Comparison of ENCODE assay signal across 8 cellular contexts in the genomic region with DNA sequence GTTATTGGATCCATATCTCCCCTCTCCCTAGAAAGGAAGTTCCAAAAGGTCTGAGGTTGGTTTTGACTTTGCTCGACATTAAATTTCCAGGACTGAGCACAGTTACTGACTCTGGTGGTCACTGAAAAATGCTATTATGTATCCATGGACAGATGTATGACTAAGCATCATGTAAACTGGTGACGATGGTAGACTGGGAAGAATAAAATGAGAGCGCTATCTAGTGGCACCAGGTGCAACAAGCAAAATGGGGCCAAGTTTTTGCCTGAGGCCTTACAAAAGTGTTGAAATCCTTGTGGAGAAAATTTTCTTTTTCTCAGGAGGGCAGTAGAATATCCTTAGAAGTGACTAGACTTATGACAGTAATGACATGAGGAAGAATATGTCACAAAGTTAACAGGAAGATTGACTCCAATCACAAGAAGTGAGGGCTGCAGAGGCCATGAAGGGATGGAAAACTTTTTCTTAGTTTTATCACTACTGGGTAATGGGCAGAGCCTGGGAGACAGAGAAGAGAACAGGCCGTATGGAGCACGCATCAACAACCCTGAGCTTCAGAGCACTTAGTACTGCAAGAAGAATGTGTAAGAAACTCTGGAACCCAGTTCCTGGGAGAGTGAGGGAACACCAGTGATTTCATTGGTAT.
DNase-seq lines count a peak whose midpoint lies in the region; ATAC-seq, FAIRE-seq and TF ChIP-seq lines count a peak whose summit lies in the region.

No MANE protein-coding gene starts in this region.

- no peak for TF ChIP-seq POLR2A in HepG2 (IDR thresholded peaks at IDR 0.05; ENCODE audit: insufficient read depth in 1 of 2, low read depth in 2 of 2, low read length in 2 of 2)

- no peak for FAIRE-seq in HepG2 (lab: Jason Lieb, UNC)

- H3K79me2 ChIP-seq in HepG2 (ENCODE audit: insufficient read depth, low read length) = no peaks in the 10 kb centered on the region

- H3K27ac Mint-ChIP-seq in chondrocyte (ENCODE audit: unreplicated experiment) = peak overlapping the region; percentile 71

- peak; percentile 79 for ATAC-seq in HepG2
- no peak for ATAC-seq in GM18519 (IDR thresholded peaks at IDR 0.05; ENCODE audit: low FRiP score, unreplicated experiment)

- POLR2A ChIA-PET in HepG2 (lab: Yijun Ruan, JAX) = no interaction called here

- peaks cover 27% of the 10 kb centered on the region for H3K4me1 ChIP-seq in HepG2 (ENCODE audit: insufficient read depth, low read length)

- H3K9me3 Mint-ChIP-seq in chondrocyte (ENCODE audit: low read depth) = no peaks in the 10 kb centered on the region

- no peak overlapping the region for H3K4me3 Mint-ChIP-seq in chondrocyte (ENCODE audit: unreplicated experiment)

- H2AFZ ChIP-seq in HepG2 (ENCODE audit: low read length) = no peak overlapping the region

- H3K4me3 ChIP-seq in HepG2 (replicated peaks in 1 of 3; ENCODE audit: insufficient read depth in 1 of 3, low read depth in 2 of 3, low read length in 3 of 3) = no peak overlapping the region

- in situ Hi-C loops in HepG2 (cut with HindIII; ENCODE audit: extremely low pct_ligation_motif_present, low pct_unique_long_range_greater_than_20kb) = no loop called here

- H3K4me2 ChIP-seq in HepG2 (ENCODE audit: low read depth, low read length) = no peak overlapping the region

- H3K9me3 ChIP-seq in HepG2 (ENCODE audit: low read length) = no peaks in the 10 kb centered on the region

- peaks cover 58% of the 10 kb centered on the region for H3K4me1 Mint-ChIP-seq in chondrocyte (ENCODE audit: low read depth)

- H3K36me3 Mint-ChIP-seq in chondrocyte (ENCODE audit: low read depth) = no peaks in the 10 kb centered on the region

- DNase-seq in AML-193 (lab: John Stamatoyannopoulos, UW) (peak; percentile 77 to 87), HuH-7 (ENCODE audit: low spot score) (peak; percentile 17), RPMI7951 (ENCODE audit: low read depth) (peak; percentile 74), chondrocyte (ENCODE audit: low spot score) (no peak), HepG2 (ENCODE audit: low spot score) (peak; percentile 71), ureter (ENCODE audit: low spot score) (peak; percentile 49)

- no peak overlapping the region for H3K27ac ChIP-seq in HepG2 (ENCODE audit: extremely low read length, insufficient read depth, low read length)

- TF ChIP-seq EP300 in HepG2 (IDR thresholded peaks at IDR 0.05; ENCODE audit: low read depth in 2 of 2, low read length in 2 of 2) (no peak), HepG2 (CRISPR knock-in tag; IDR thresholded peaks at IDR 0.05; ENCODE audit: borderline replicate concordance) (no peak)

- H3K36me3 ChIP-seq in HepG2 (replicated peaks in 1 of 2; ENCODE audit: control insufficient read depth in 1 of 2, insufficient read depth in 2 of 2, low read length in 2 of 2) = no peaks in the 10 kb centered on the region

- CTCF ChIA-PET in HepG2 (lab: Yijun Ruan, JAX; ENCODE audit: low intra/inter-chr PET ratio, low total read pairs) = interaction anchor here (0.8 to 10.7 kb wide), 5 partner anchors 27 to 269 kb away, joined by 3 to 152 read pairs (median 8); no protein-coding TSS in a partner anchor

- whole genome bisulfite sequencing in HepG2 (ENCODE audit: low lambda C conversion rate) = 2% methylated on average over 5 of the region's 5 CpGs

- peak; percentile 63 for TF ChIP-seq CTCF in GM12872 (IDR thresholded peaks at IDR 0.05; ENCODE audit: insufficient read depth, low read depth, low read length)
- TF ChIP-seq CTCF in chondrocyte (IDR thresholded peaks at IDR 0.05) = peak; percentile 86
- peak; percentile 88 for TF ChIP-seq CTCF in HepG2 (CRISPR knock-in tag; IDR thresholded peaks at IDR 0.05)

- intact Hi-C loops in HepG2 (cut with micrococcal nuclease; ENCODE audit: unreplicated experiment) = loop anchor here (1.0 to 2.0 kb wide), 5 partner anchors 27 to 333 kb away; no protein-coding TSS in a partner anchor

- no peak overlapping the region for H3K9ac ChIP-seq in HepG2 (ENCODE audit: insufficient read depth, low read depth, low read length)

- TF ChIP-seq RAD21 in HepG2 (CRISPR knock-in tag; IDR thresholded peaks at IDR 0.05) = peak; percentile 90

- H4K20me1 ChIP-seq in HepG2 (ENCODE audit: insufficient read depth, low read length) = no peaks in the 10 kb centered on the region

- 0 out of 5 replicates have a peak, but pooled peaks cover 0 to 5% of the 10 kb centered on the region in 2 experiments for H3K27me3 ChIP-seq in HepG2 (ENCODE audit: control insufficient read depth in 1 of 2, insufficient read depth in 2 of 2, low read length in 2 of 2)

- no TSS peak for BruUV-seq in HepG2 (replicated peaks; lab: Mats Ljungman, UMichigan)

- no peaks in the 10 kb centered on the region for H3K27me3 Mint-ChIP-seq in chondrocyte (ENCODE audit: low read depth)

TF ChIP-seq in HepG2, 621 proteins besides CTCF, POLR2A, EP300 and RAD21 (continues in another document):
- TF ChIP-seq, protein P1, sequence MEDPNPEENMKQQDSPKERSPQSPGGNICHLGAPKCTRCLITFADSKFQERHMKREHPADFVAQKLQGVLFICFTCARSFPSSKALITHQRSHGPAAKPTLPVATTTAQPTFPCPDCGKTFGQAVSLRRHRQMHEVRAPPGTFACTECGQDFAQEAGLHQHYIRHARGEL (CRISPR knock-in tag; IDR thresholded peaks at IDR 0.05) = no peak
- 0 out of 2 replicates have a peak, but pooled peaks have one; percentile 41 for TF ChIP-seq ZNF331 (CRISPR knock-in tag; IDR thresholded peaks at IDR 0.05)
- TF ChIP-seq ZNF251 (CRISPR knock-in tag; IDR thresholded peaks at IDR 0.05) = no peak
- TF ChIP-seq, protein P2, sequence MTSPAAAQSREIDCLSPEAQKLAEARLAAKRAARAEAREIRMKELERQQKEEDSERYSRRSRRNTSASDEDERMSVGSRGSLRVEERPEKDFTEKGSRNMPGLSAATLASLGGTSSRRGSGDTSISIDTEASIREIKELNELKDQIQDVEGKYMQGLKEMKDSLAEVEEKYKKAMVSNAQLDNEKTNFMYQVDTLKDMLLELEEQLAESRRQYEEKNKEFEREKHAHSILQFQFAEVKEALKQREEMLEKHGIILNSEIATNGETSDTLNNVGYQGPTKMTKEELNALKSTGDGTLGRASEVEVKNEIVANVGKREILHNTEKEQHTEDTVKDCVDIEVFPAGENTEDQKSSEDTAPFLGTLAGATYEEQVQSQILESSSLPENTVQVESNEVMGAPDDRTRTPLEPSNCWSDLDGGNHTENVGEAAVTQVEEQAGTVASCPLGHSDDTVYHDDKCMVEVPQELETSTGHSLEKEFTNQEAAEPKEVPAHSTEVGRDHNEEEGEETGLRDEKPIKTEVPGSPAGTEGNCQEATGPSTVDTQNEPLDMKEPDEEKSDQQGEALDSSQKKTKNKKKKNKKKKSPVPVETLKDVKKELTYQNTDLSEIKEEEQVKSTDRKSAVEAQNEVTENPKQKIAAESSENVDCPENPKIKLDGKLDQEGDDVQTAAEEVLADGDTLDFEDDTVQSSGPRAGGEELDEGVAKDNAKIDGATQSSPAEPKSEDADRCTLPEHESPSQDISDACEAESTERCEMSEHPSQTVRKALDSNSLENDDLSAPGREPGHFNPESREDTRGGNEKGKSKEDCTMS (CRISPR knock-in tag; conservative IDR thresholded peaks at IDR 0.05) = no peak
- TF ChIP-seq, protein P3, sequence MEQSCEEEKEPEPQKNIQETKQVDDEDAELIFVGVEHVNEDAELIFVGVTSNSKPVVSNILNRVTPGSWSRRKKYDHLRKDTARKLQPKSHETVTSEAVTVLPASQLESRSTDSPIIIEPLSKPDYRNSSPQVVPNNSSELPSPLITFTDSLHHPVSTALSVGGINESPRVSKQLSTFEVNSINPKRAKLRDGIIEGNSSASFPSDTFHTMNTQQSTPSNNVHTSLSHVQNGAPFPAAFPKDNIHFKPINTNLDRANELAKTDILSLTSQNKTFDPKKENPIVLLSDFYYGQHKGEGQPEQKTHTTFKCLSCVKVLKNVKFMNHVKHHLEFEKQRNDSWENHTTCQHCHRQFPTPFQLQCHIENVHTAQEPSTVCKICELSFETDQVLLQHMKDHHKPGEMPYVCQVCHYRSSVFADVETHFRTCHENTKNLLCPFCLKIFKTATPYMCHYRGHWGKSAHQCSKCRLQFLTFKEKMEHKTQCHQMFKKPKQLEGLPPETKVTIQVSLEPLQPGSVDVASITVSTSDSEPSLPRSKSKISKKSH (CRISPR knock-in tag; IDR thresholded peaks at IDR 0.05; ENCODE audit: borderline replicate concordance) = no peak
- TF ChIP-seq SP5 (CRISPR knock-in tag; IDR thresholded peaks at IDR 0.05; ENCODE audit: borderline replicate concordance, low read depth) = no peak
- TF ChIP-seq ZNF292 (CRISPR knock-in tag; IDR thresholded peaks at IDR 0.05; ENCODE audit: borderline replicate concordance, low read depth) = no peak
- TF ChIP-seq SUZ12 (IDR thresholded peaks at IDR 0.05; ENCODE audit: low read depth, low read length) = no peak
- TF ChIP-seq, protein P4, sequence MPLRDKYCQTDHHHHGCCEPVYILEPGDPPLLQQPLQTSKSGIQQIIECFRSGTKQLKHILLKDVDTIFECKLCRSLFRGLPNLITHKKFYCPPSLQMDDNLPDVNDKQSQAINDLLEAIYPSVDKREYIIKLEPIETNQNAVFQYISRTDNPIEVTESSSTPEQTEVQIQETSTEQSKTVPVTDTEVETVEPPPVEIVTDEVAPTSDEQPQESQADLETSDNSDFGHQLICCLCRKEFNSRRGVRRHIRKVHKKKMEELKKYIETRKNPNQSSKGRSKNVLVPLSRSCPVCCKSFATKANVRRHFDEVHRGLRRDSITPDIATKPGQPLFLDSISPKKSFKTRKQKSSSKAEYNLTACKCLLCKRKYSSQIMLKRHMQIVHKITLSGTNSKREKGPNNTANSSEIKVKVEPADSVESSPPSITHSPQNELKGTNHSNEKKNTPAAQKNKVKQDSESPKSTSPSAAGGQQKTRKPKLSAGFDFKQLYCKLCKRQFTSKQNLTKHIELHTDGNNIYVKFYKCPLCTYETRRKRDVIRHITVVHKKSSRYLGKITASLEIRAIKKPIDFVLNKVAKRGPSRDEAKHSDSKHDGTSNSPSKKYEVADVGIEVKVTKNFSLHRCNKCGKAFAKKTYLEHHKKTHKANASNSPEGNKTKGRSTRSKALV (CRISPR knock-in tag; IDR thresholded peaks at IDR 0.05) = no peak
- no peak for TF ChIP-seq PHF20 (CRISPR knock-in tag; IDR thresholded peaks at IDR 0.05)
